8 cellular contexts compared by ENCODE assay signal in the genomic region with DNA sequence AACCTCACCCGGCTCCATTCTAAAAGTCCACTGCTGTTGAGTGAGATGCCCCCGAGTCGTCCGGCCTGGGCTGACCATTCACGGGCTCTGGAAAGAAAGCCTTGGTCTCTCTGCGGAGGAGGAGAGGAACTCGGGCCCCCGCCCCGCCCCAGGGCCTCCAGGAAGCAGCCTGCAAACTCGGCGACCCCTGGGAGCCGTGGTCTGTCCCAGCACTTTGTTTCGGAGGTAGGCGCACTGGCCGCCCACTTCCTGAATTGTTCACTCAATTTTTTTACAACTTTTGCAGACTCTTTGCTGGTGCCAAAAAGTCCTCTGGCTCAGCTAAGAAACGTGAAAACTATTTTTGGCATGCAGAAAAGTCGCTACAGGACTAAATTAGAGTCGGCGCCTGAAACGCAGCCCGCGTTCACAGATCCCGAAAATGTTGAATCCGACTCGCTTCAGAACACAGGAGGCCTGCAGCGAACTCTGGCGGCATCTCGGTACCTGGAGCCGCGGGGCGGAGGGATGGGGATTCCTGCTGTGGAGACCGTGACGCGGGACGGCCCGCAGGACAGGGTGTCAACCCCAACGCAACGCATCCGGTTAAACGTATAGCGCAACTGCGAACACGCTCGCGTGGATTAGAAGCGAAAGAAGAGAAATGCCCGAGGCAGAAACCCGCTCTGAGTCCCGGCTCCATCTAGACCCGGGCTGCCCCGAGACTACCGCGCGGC. TPM values are rescaled to one million over a fixed set of nuclear protein-coding genes. Genes with fewer than 3 reads are reported as not detected.
DNase-seq lines count a peak whose midpoint lies in the region; ATAC-seq and TF ChIP-seq lines count a peak whose summit lies in the region.

No MANE protein-coding gene starts in this region.

- peak overlapping the region; percentile 52 for H3K4me3 Mint-ChIP-seq in activated CD4-positive, alpha-beta T cell treated with anti-CD3 and anti-CD28 coated beads for 36 hours
- H3K4me3 Mint-ChIP-seq in activated T-cell treated with anti-CD3 and anti-CD28 coated beads, Interleukin-2, amount 50 U/mL, for 4 hours = peak overlapping the region; percentile 48
- peak overlapping the region; percentile 72 for H3K4me3 Mint-ChIP-seq in natural killer cell

- ATAC-seq in activated CD4-positive, alpha-beta T cell treated with anti-CD3 and anti-CD28 coated beads for 36 hours = no peak
- ATAC-seq in activated T-cell treated with anti-CD3 and anti-CD28 coated beads, Interleukin-2, amount 50 U/mL, for 4 hours = peak; percentile 39 to 53
- ATAC-seq in natural killer cell = peak in 2 of 3 donors; percentile 79 to 80
- no peak for ATAC-seq in HG02852 (IDR thresholded peaks at IDR 0.05; ENCODE audit: unreplicated experiment)

- peaks cover 9 to 16% of the 10 kb centered on the region in 2 donors for H3K4me1 ChIP-seq in uterus

- peaks cover 39% of the 10 kb centered on the region for H3K27me3 Mint-ChIP-seq in activated CD4-positive, alpha-beta T cell treated with anti-CD3 and anti-CD28 coated beads for 36 hours
- H3K27me3 Mint-ChIP-seq in activated T-cell treated with anti-CD3 and anti-CD28 coated beads, Interleukin-2, amount 50 U/mL, for 4 hours (ENCODE audit: low read depth) = peaks cover 43% of the 10 kb centered on the region
- H3K27me3 Mint-ChIP-seq in natural killer cell (ENCODE audit: low read depth in 2 of 2) = peaks cover 21 to 30% of the 10 kb centered on the region in 2 donors

- TF ChIP-seq CTCF in natural killer cell (IDR thresholded peaks at IDR 0.05) = no peak
- peak; percentile 71 to 78 (median 74) for TF ChIP-seq CTCF in uterus (IDR thresholded peaks at IDR 0.05)

- H3K36me3 ChIP-seq in uterus = no peaks in the 10 kb centered on the region

- no peaks in the 10 kb centered on the region for H3K27me3 ChIP-seq in uterus

- no peaks in the 10 kb centered on the region for H3K9me3 Mint-ChIP-seq in activated CD4-positive, alpha-beta T cell treated with anti-CD3 and anti-CD28 coated beads for 36 hours (ENCODE audit: low read depth)
- H3K9me3 Mint-ChIP-seq in activated T-cell treated with anti-CD3 and anti-CD28 coated beads, Interleukin-2, amount 50 U/mL, for 4 hours = no peaks in the 10 kb centered on the region
- H3K9me3 Mint-ChIP-seq in natural killer cell = no peaks in the 10 kb centered on the region

- no peaks in the 10 kb centered on the region for H3K9me3 ChIP-seq in uterus

- peak in 1 of 2 donors; percentile 16 for TF ChIP-seq POLR2A in uterus (IDR thresholded peaks at IDR 0.05)

- H3K4me3 ChIP-seq in uterus = peak overlapping the region; percentile 52 to 94

- DNase-seq in activated CD4-positive, alpha-beta T cell treated with anti-CD3 and anti-CD28 coated beads for 36 hours = peak; percentile 43
- no peak for DNase-seq in activated CD4-positive, alpha-beta T cell treated with anti-CD3 and anti-CD28 coated beads, Interleukin-2, amount 50 U/mL, for 4 hours
- no peak for DNase-seq in activated T-cell treated with anti-CD3 and anti-CD28 coated beads, Interleukin-2, amount 50 U/mL, for 4 hours
- DNase-seq in foreskin melanocyte (peak; percentile 68), natural killer cell (no peak), uterus (peak; percentile 88 to 90), cerebellar nuclear complex (lab: John Stamatoyannopoulos, UW) (no peak)

- POLR2A ChIA-PET in activated CD4-positive, alpha-beta T cell treated with anti-CD3 and anti-CD28 coated beads for 36 hours (lab: Charles Lee) = interaction anchor here (0.6 kb wide), 1 partner anchor 39 kb away, joined by 3 read pairs; no protein-coding TSS in a partner anchor

- H3K27ac Mint-ChIP-seq in activated CD4-positive, alpha-beta T cell treated with anti-CD3 and anti-CD28 coated beads for 36 hours = no peak overlapping the region
- no peak overlapping the region for H3K27ac Mint-ChIP-seq in natural killer cell

- intact Hi-C loops in activated CD4-positive, alpha-beta T cell treated with anti-CD3 and anti-CD28 coated beads for 36 hours (cut with DNase I, micrococcal nuclease) = no loop called here
- intact Hi-C loops in natural killer cell (cut with micrococcal nuclease) = no loop called here
- intact Hi-C loops in uterus (cut with DNase I; ENCODE audit: low total_unique reads) = loop anchor here (10.0 kb wide), 3 partner anchors 68 to 148 kb away; no protein-coding TSS in a partner anchor

- peak overlapping the region; percentile 98 to 99 for H3K27ac ChIP-seq in uterus

- no peaks in the 10 kb centered on the region for H3K36me3 Mint-ChIP-seq in activated CD4-positive, alpha-beta T cell treated with anti-CD3 and anti-CD28 coated beads for 36 hours (ENCODE audit: low read depth)
- no peaks in the 10 kb centered on the region for H3K36me3 Mint-ChIP-seq in activated T-cell treated with anti-CD3 and anti-CD28 coated beads, Interleukin-2, amount 50 U/mL, for 4 hours (ENCODE audit: insufficient read depth)
- no peaks in the 10 kb centered on the region for H3K36me3 Mint-ChIP-seq in natural killer cell

- CTCF ChIA-PET in activated CD4-positive, alpha-beta T cell treated with anti-CD3 and anti-CD28 coated beads for 36 hours (lab: Charles Lee) = no interaction called here

- peaks cover 3% of the 10 kb centered on the region for H3K4me1 Mint-ChIP-seq in activated CD4-positive, alpha-beta T cell treated with anti-CD3 and anti-CD28 coated beads for 36 hours
- peaks cover 10% of the 10 kb centered on the region for H3K4me1 Mint-ChIP-seq in activated T-cell treated with anti-CD3 and anti-CD28 coated beads, Interleukin-2, amount 50 U/mL, for 4 hours (ENCODE audit: low read depth)
- peaks cover 0 to 4% of the 10 kb centered on the region in 2 donors for H3K4me1 Mint-ChIP-seq in natural killer cell

RNA-seq across cellular contexts. Expression of a gene that starts 1.5 kb away (rescaled TPM):
- under 1 TPM; 0.37 to 0.81 TPM for total RNA-seq in activated CD4-positive, alpha-beta T cell treated with anti-CD3 and anti-CD28 coated beads for 36 hours
- total RNA-seq in activated T-cell treated with anti-CD3 and anti-CD28 coated beads, Interleukin-2, amount 50 U/mL, for 4 hours = 1 to 10 TPM in 2 of 3 donors, under 1 TPM in 1; 0.76 to 1.2 (median 1.2) TPM
- 1 to 10 TPM; 2.1 to 3.7 (median 2.5) TPM for total RNA-seq in natural killer cell
- 100 to 1,000 TPM in 1 of 4 donors, 10 to 100 TPM in 3; 26.6 to 254 (median 59.8) TPM for total RNA-seq in uterus

Comparison
In these comparisons a context has a peak if more than half of its experiments do, and no peak if none do; other contexts are left out.
1. DNase-seq: peak in activated CD4-positive, alpha-beta T cell treated with anti-CD3 and anti-CD28 coated beads for 36 hours (single experiment), foreskin melanocyte (single experiment) and uterus (2 of 2); none in activated CD4-positive, alpha-beta T cell treated with anti-CD3 and anti-CD28 coated beads, Interleukin-2, amount 50 U/mL, for 4 hours (0 of 2), activated T-cell treated with anti-CD3 and anti-CD28 coated beads, Interleukin-2, amount 50 U/mL, for 4 hours (single experiment), natural killer cell (single experiment) and cerebellar nuclear complex (0 of 2).
2. ATAC-seq: peak in activated T-cell treated with anti-CD3 and anti-CD28 coated beads, Interleukin-2, amount 50 U/mL, for 4 hours (2 of 2) and natural killer cell (2 of 3); none in activated CD4-positive, alpha-beta T cell treated with anti-CD3 and anti-CD28 coated beads for 36 hours (single experiment) and HG02852 (single experiment).
3. RNA of a gene that starts 1.5 kb away (total RNA-seq): 26.6 to 254 TPM in uterus; 2.1 to 3.7 TPM in natural killer cell, 0.76 to 1.2 TPM in activated T-cell treated with anti-CD3 and anti-CD28 coated beads, Interleukin-2, amount 50 U/mL, for 4 hours and 0.37 to 0.81 TPM in activated CD4-positive, alpha-beta T cell treated with anti-CD3 and anti-CD28 coated beads for 36 hours; every median in the first group is over 4 times any median in the second.
4. Peak in every context shown above with its lines, with median percentiles within 50 percentile points of each other: H3K4me3 Mint-ChIP-seq.